1 cellular context compared by ENCODE assay signal in the genomic region with DNA sequence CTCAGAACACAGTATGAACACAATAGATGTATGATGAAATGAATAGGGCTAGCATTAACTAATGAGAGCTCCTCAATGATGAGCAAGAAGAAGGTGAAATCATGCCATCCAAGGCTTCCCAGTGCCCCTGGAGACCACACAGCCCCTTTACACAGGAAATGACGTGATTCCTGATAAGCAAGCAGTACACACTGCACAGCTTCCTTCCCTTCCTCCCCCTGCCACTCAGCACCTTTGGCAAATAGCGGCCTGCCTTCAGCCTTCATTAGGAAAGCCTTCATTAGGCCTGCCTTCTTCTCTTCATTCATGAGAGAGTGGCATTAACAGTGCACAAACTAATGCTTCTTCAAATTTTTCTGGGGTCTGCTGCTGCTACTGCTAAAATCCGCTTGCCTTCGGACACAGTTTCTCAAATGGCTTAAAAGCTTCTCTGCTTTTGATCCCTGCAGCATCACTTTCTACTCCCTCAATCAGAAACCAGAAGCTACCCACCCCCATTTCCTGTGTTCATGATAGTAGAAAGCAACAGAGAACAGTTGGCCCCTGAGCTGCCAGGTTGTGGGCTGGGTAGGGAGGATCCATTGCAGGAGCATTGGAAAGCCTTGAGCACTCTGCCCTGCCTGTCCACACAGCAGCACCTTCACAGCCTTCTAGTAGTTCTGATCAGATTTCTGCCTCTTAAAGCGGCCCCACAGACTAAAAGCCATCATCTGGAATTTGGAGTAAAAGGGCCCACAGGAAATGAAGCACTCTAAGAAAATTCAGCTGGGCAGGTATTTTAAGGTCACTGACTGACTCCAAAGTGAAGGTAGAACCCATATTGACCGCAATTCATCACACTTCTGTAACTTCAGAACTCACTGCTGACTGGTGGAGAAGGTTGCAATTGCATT.
TF ChIP-seq lines count a peak whose summit lies in the region.

No MANE protein-coding gene starts in this region.

TF ChIP-seq in GM12878, 131 proteins besides CTCF, POLR2A, EP300 and RAD21 (continues in another document):
- TF ChIP-seq POLR2AphosphoS5 (IDR thresholded peaks at IDR 0.05; ENCODE audit: low read length) (no peak), NRF1 (conservative IDR thresholded peaks at IDR 0.05; ENCODE audit: low read depth, low read length) (no peak), ZNF217 (IDR thresholded peaks at IDR 0.05) (0 out of 2 replicates have a peak, but pooled peaks have one; percentile 27), BHLHE40 (IDR thresholded peaks at IDR 0.05; ENCODE audit: borderline replicate concordance in 1 of 2, low read depth in 2 of 2, low read length in 1 of 2) (peak in 1 of 2 experiments; percentile 22; a peak in 1 of 4 replicates), JUND (IDR thresholded peaks at IDR 0.05; ENCODE audit: low read depth, low read length) (0 out of 2 replicates have a peak, but pooled peaks have one; percentile 5), SP1 (IDR thresholded peaks at IDR 0.05; ENCODE audit: low read depth, low read length) (peak; percentile 4), IRF5 (IDR thresholded peaks at IDR 0.05; ENCODE audit: borderline replicate concordance) (no peak), SMAD5 (IDR thresholded peaks at IDR 0.05; ENCODE audit: low read depth) (no peak), ESRRA (IDR thresholded peaks at IDR 0.05; ENCODE audit: low read length) (peak; percentile 59; the same call in 1 of the 2 replicates), CEBPB (IDR thresholded peaks at IDR 0.05; ENCODE audit: borderline replicate concordance in 1 of 2, low read depth in 2 of 2, low read length in 2 of 2) (no peak), SREBF1 (IDR thresholded peaks at IDR 0.05; ENCODE audit: low read length) (no peak), SMAD1 (IDR thresholded peaks at IDR 0.05; ENCODE audit: low read depth, partially characterized antibody) (no peak), PML (IDR thresholded peaks at IDR 0.05; ENCODE audit: low read length) (peak; percentile 42; the same call in 1 of the 2 replicates), JUNB (IDR thresholded peaks at IDR 0.05) (peak; percentile 43), HDAC2 (IDR thresholded peaks at IDR 0.05) (no peak), NFIC (IDR thresholded peaks at IDR 0.05; ENCODE audit: low read depth, low read length) (peak; percentile 93), ZSCAN29 (IDR thresholded peaks at IDR 0.05) (no peak), CBFB (IDR thresholded peaks at IDR 0.05; ENCODE audit: low read depth) (peak; percentile 22; the same call in 1 of the 2 replicates), BCL11A (IDR thresholded peaks at IDR 0.05; ENCODE audit: low read depth, low read length) (0 out of 2 replicates have a peak, but pooled peaks have one; percentile 21), ETV6 (conservative IDR thresholded peaks at IDR 0.05 in 1 of 2, IDR thresholded peaks at IDR 0.05 in 1 of 2; ENCODE audit: borderline replicate concordance in 1 of 2, low read depth in 1 of 2) (peak in 1 of 2 experiments; percentile 88; a peak in 2 of 4 replicates), LARP7 (IDR thresholded peaks at IDR 0.05) (0 out of 2 replicates have a peak, but pooled peaks have one; percentile 22), IRF4 (IDR thresholded peaks at IDR 0.05; ENCODE audit: low read depth, low read length) (0 out of 2 replicates have a peak, but pooled peaks have one; percentile 12), NBN (IDR thresholded peaks at IDR 0.05) (peak; percentile 83), TBL1XR1 (IDR thresholded peaks at IDR 0.05; ENCODE audit: low read depth, low read length) (no peak), SIX5 (IDR thresholded peaks at IDR 0.05; ENCODE audit: low read depth, low read length, severe bottlenecking) (no peak), GABPA (IDR thresholded peaks at IDR 0.05; ENCODE audit: low read depth) (peak; percentile 64; the same call in 1 of the 2 replicates), CREM (IDR thresholded peaks at IDR 0.05; ENCODE audit: low read depth) (peak; percentile 67), MTA3 (IDR thresholded peaks at IDR 0.05; ENCODE audit: borderline replicate concordance, low read length) (peak; percentile 21; the same call in 1 of the 2 replicates), HDAC6 (IDR thresholded peaks at IDR 0.05; ENCODE audit: unreplicated experiment) (no peak), SKIL (IDR thresholded peaks at IDR 0.05; ENCODE audit: low read depth, poor library complexity, severe bottlenecking) (peak; percentile 17), RUNX3 (IDR thresholded peaks at IDR 0.05; ENCODE audit: low read length) (peak; percentile 96), STAT1 (conservative IDR thresholded peaks at IDR 0.05) (no peak), YY1 (IDR thresholded peaks at IDR 0.05; ENCODE audit: low read depth, low read length) (peak; percentile 29), CREB1 (IDR thresholded peaks at IDR 0.05; ENCODE audit: low read depth) (peak; percentile 33; the same call in 1 of the 2 replicates), ATF2 (IDR thresholded peaks at IDR 0.05; ENCODE audit: low read length) (peak; percentile 30), TAF1 (IDR thresholded peaks at IDR 0.05; ENCODE audit: borderline replicate concordance, low read depth, low read length) (0 out of 2 replicates have a peak, but pooled peaks have one; percentile 16), MEF2A (IDR thresholded peaks at IDR 0.05; ENCODE audit: insufficient read depth, low read depth, low read length) (0 out of 2 replicates have a peak, but pooled peaks have one; percentile 25), CBX5 (IDR thresholded peaks at IDR 0.05; ENCODE audit: low read depth) (peak; percentile 60; the same call in 1 of the 2 replicates), MEF2B (IDR thresholded peaks at IDR 0.05; ENCODE audit: partially characterized antibody, poor library complexity, severe bottlenecking) (peak; percentile 48), HDGF (IDR thresholded peaks at IDR 0.05) (peak; percentile 30; the same call in 1 of the 2 replicates), CBX3 (IDR thresholded peaks at IDR 0.05; ENCODE audit: borderline replicate concordance, low read depth) (no peak), SUZ12 (IDR thresholded peaks at IDR 0.05; ENCODE audit: unreplicated experiment) (no peak), IKZF2 (IDR thresholded peaks at IDR 0.05) (peak; percentile 65 to 76), FOXM1 (IDR thresholded peaks at IDR 0.05; ENCODE audit: low read depth, low read length) (peak; percentile 77)
- TF ChIP-seq, protein P1, sequence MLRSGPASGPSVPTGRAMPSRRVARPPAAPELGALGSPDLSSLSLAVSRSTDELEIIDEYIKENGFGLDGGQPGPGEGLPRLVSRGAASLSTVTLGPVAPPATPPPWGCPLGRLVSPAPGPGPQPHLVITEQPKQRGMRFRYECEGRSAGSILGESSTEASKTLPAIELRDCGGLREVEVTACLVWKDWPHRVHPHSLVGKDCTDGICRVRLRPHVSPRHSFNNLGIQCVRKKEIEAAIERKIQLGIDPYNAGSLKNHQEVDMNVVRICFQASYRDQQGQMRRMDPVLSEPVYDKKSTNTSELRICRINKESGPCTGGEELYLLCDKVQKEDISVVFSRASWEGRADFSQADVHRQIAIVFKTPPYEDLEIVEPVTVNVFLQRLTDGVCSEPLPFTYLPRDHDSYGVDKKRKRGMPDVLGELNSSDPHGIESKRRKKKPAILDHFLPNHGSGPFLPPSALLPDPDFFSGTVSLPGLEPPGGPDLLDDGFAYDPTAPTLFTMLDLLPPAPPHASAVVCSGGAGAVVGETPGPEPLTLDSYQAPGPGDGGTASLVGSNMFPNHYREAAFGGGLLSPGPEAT (IDR thresholded peaks at IDR 0.05; ENCODE audit: low read depth): peak; percentile 58; the same call in 1 of the 2 replicates
- TF ChIP-seq, protein P2, sequence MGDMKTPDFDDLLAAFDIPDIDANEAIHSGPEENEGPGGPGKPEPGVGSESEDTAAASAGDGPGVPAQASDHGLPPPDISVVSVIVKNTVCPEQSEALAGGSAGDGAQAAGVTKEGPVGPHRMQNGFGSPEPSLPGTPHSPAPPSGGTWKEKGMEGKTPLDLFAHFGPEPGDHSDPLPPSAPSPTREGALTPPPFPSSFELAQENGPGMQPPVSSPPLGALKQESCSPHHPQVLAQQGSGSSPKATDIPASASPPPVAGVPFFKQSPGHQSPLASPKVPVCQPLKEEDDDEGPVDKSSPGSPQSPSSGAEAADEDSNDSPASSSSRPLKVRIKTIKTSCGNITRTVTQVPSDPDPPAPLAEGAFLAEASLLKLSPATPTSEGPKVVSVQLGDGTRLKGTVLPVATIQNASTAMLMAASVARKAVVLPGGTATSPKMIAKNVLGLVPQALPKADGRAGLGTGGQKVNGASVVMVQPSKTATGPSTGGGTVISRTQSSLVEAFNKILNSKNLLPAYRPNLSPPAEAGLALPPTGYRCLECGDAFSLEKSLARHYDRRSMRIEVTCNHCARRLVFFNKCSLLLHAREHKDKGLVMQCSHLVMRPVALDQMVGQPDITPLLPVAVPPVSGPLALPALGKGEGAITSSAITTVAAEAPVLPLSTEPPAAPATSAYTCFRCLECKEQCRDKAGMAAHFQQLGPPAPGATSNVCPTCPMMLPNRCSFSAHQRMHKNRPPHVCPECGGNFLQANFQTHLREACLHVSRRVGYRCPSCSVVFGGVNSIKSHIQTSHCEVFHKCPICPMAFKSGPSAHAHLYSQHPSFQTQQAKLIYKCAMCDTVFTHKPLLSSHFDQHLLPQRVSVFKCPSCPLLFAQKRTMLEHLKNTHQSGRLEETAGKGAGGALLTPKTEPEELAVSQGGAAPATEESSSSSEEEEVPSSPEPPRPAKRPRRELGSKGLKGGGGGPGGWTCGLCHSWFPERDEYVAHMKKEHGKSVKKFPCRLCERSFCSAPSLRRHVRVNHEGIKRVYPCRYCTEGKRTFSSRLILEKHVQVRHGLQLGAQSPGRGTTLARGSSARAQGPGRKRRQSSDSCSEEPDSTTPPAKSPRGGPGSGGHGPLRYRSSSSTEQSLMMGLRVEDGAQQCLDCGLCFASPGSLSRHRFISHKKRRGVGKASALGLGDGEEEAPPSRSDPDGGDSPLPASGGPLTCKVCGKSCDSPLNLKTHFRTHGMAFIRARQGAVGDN (IDR thresholded peaks at IDR 0.05): peak; percentile 65
- TF ChIP-seq, protein P3, sequence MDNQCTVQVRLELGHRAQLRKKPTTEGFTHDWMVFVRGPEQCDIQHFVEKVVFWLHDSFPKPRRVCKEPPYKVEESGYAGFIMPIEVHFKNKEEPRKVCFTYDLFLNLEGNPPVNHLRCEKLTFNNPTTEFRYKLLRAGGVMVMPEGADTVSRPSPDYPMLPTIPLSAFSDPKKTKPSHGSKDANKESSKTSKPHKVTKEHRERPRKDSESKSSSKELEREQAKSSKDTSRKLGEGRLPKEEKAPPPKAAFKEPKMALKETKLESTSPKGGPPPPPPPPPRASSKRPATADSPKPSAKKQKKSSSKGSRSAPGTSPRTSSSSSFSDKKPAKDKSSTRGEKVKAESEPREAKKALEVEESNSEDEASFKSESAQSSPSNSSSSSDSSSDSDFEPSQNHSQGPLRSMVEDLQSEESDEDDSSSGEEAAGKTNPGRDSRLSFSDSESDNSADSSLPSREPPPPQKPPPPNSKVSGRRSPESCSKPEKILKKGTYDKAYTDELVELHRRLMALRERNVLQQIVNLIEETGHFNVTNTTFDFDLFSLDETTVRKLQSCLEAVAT (IDR thresholded peaks at IDR 0.05): peak; percentile 68; the same call in 1 of the 2 replicates
- TF ChIP-seq, protein P4, sequence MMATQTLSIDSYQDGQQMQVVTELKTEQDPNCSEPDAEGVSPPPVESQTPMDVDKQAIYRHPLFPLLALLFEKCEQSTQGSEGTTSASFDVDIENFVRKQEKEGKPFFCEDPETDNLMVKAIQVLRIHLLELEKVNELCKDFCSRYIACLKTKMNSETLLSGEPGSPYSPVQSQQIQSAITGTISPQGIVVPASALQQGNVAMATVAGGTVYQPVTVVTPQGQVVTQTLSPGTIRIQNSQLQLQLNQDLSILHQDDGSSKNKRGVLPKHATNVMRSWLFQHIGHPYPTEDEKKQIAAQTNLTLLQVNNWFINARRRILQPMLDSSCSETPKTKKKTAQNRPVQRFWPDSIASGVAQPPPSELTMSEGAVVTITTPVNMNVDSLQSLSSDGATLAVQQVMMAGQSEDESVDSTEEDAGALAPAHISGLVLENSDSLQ (IDR thresholded peaks at IDR 0.05): peak; percentile 88
- TF ChIP-seq, protein P5, sequence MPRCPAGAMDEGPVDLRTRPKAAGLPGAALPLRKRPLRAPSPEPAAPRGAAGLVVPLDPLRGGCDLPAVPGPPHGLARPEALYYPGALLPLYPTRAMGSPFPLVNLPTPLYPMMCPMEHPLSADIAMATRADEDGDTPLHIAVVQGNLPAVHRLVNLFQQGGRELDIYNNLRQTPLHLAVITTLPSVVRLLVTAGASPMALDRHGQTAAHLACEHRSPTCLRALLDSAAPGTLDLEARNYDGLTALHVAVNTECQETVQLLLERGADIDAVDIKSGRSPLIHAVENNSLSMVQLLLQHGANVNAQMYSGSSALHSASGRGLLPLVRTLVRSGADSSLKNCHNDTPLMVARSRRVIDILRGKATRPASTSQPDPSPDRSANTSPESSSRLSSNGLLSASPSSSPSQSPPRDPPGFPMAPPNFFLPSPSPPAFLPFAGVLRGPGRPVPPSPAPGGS (IDR thresholded peaks at IDR 0.05; ENCODE audit: borderline replicate concordance, insufficient read depth, low read depth, low read length, poor library complexity, severe bottlenecking): no peak
